ENCODE assay signal across 21 cellular contexts in the genomic region with DNA sequence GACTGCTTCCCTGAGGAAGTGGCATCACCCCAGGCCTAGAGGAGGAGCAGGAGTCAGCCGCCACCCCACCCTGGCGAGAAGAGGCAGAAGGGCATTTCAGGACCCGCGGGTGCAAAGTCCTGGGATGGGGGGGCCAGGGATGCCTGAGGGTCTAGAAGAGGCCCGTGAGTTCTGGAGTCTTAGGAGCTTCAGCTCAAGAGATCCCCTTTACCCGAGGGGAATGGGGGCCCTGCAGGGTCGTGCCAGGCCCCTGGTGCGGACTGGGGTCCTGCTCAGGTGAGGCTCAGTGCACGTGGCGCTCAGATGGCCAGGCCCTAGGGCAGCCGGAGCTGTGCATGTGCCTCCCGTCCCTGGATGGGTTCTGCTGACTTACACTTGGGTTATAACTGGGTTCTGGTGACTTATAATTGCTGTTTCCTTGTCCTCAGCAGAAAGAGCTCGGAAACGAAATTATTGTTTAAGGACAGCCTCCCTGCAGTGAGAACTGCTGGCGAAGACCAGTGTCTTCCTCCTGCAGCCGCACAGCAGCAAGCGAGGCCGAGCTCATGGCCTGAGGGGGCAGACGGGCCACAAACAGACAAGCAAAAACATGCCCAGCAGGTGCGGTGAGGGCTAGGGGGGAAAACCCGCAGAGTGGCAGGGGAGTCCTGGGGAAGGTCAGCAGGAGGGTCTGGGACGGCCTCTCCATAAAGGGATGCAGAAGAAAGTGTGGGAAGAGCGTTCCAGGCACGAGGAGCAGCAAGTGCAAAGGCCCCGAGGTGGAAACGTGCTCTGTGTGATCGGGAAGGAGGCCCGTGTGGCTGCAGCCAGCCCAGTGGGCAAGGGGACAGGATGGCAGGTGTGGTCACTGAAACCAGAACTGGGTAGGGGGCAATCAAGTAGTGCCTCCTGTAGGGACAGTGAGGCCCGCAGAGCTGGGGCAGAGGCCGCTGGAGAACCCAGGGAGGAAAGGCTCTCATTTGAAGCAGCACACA. TPM values are rescaled to one million over a fixed set of nuclear protein-coding genes. Genes with fewer than 3 reads are reported as not detected.
DNase-seq lines count a peak whose midpoint lies in the region; FAIRE-seq and TF ChIP-seq lines count a peak whose summit lies in the region.
"Had no signal": no experiment of that assay in that cellular context is flagged by ENCODE, and none has a peak within 500 bp of the region (broad histone marks: within the 10 kb centered on the region; RNA-seq: fewer than 3 reads in every experiment).

No MANE protein-coding gene starts in this region.

- no peak overlapping the region for H3K56ac ChIP-seq in H9 (ENCODE audit: insufficient read length, low read depth, low read length)
- H3K56ac ChIP-seq in H1 (replicated peaks; ENCODE audit: insufficient read length, low read depth, low read length): no peak overlapping the region

- H3K4ac ChIP-seq in H9 (ENCODE audit: low read depth, low read length) (no peak overlapping the region), H1 (replicated peaks; ENCODE audit: insufficient read length, low read depth, low read length) (no peak overlapping the region), neuronal stem cell (ENCODE audit: low read length) (no peak overlapping the region)

- H3K23me2 ChIP-seq in H9 (ENCODE audit: insufficient read length, low read depth, low read length, poor library complexity, severe bottlenecking): no peaks in the 10 kb centered on the region
- peaks cover 7% of the 10 kb centered on the region; the same call in 1 of the 2 replicates for H3K23me2 ChIP-seq in H1 (ENCODE audit: low read depth, low read length)

- H2BK120ac ChIP-seq in H9 (ENCODE audit: low read depth, low read length, poor library complexity, severe bottlenecking) (no peak overlapping the region), H1 (replicated peaks; ENCODE audit: low read depth, low read length) (no peak overlapping the region), neuronal stem cell (ENCODE audit: low read depth, low read length) (peak overlapping the region; percentile 24)

- no peaks in the 10 kb centered on the region for H3K36me3 ChIP-seq in H1 (ENCODE audit: control insufficient read depth in 2 of 4, insufficient read depth in 4 of 4, low read length in 3 of 4)
- H3K36me3 ChIP-seq in neuronal stem cell (replicated peaks in 1 of 2; ENCODE audit: control insufficient read depth in 2 of 2, insufficient read depth in 2 of 2, low read length in 2 of 2): no peaks in the 10 kb centered on the region
- no peaks in the 10 kb centered on the region for H3K36me3 ChIP-seq in CD8-positive, alpha-beta memory T cell (ENCODE audit: insufficient read depth, low read length)

- H3K4me1 ChIP-seq in H9 (ENCODE audit: insufficient read depth, low read length): no peaks in the 10 kb centered on the region
- peaks cover 3 to 21% (median 9%) of the 10 kb centered on the region in 4 experiments; a peak in 5 of 7 replicates for H3K4me1 ChIP-seq in H1 (replicated peaks in 1 of 4; ENCODE audit: control insufficient read depth in 3 of 4, insufficient read depth in 4 of 4, low read length in 3 of 4)
- H3K4me1 ChIP-seq in neuronal stem cell (ENCODE audit: control insufficient read depth in 2 of 2, insufficient read depth in 1 of 2, low read depth in 1 of 2, low read length in 2 of 2): peaks cover 13 to 40% of the 10 kb centered on the region in 2 donors
- H3K4me1 ChIP-seq in CD8-positive, alpha-beta memory T cell (ENCODE audit: insufficient read depth, low read length): no peaks in the 10 kb centered on the region

- no CpG with 5 or more reads among the region's 30 CpGs for WGBS in H9 (ENCODE audit: extremely low coverage, insufficient read length, low lambda C conversion rate)
- 84% methylated on average over 30 of the region's 30 CpGs; no CpG with 5 or more reads in 1 of the 2 experiments for WGBS in H1 (ENCODE audit: extremely low coverage in 1 of 2, insufficient coverage in 1 of 2, insufficient read length in 1 of 2, insufficient replicate concordance in 2 of 2, low coverage in 1 of 2, low lambda C conversion rate in 2 of 2, missing lambda C conversion rate in 1 of 2), 2 experiments
- WGBS in neuronal stem cell (ENCODE audit: extremely low coverage in 2 of 2, insufficient read length in 2 of 2, insufficient replicate concordance in 1 of 2), 2 donors: no CpG with 5 or more reads among the region's 30 CpGs

- TF ChIP-seq POLR2A in H1 (IDR thresholded peaks at IDR 0.05; ENCODE audit: control extremely low read depth in 1 of 2, low read depth in 2 of 2, low read length in 2 of 2): no peak

- H3K23ac ChIP-seq in H9 (ENCODE audit: insufficient read length, low read depth, low read length) (no peak overlapping the region), H1 (ENCODE audit: insufficient read length) (no peak overlapping the region), neuronal stem cell (ENCODE audit: low read depth, low read length, poor library complexity) (peak overlapping the region; percentile 66)

- no peak overlapping the region for H2BK5ac ChIP-seq in H9 (ENCODE audit: insufficient read length, low read length)
- H2BK5ac ChIP-seq in H1 (ENCODE audit: low read depth, low read length): no peak overlapping the region
- no peak overlapping the region for H2BK5ac ChIP-seq in neuronal stem cell (ENCODE audit: low read length)

- H3K18ac ChIP-seq in H9 (ENCODE audit: insufficient read length, low read depth, low read length): no peak overlapping the region
- no peak overlapping the region for H3K18ac ChIP-seq in H1 (ENCODE audit: extremely low read depth, low read length)
- peak overlapping the region; percentile 18 for H3K18ac ChIP-seq in neuronal stem cell (ENCODE audit: low read length)

- H3K4me2 ChIP-seq in H9 (ENCODE audit: insufficient read depth, insufficient read length, low read length) (no peak overlapping the region), H1 (ENCODE audit: insufficient read depth in 1 of 2, low read depth in 2 of 2, low read length in 2 of 2) (no peak overlapping the region), neuronal stem cell (ENCODE audit: insufficient read depth, low read length, poor library complexity, severe bottlenecking) (no peak overlapping the region)

- no peak for FAIRE-seq in H1 (lab: Jason Lieb, UNC)
- FAIRE-seq: G401.6 had no signal

- no peak overlapping the region for H3K9ac ChIP-seq in H9 (ENCODE audit: extremely low read depth, insufficient read length, low read length)
- no peak overlapping the region for H3K9ac ChIP-seq in H1 (replicated peaks in 1 of 4; ENCODE audit: extremely low read depth in 1 of 4, low read depth in 3 of 4, low read length in 3 of 4)
- peak overlapping the region; percentile 12 for H3K9ac ChIP-seq in neuronal stem cell (ENCODE audit: low read depth, low read length, poor library complexity)

- no peak overlapping the region for H3T11ph ChIP-seq in H9 (ENCODE audit: low read length)

- no peaks in the 10 kb centered on the region for H3K79me1 ChIP-seq in H9 (ENCODE audit: insufficient read depth, low read depth, low read length, poor library complexity, severe bottlenecking)
- no peaks in the 10 kb centered on the region for H3K79me1 ChIP-seq in H1 (ENCODE audit: low read depth, low read length)
- peaks cover 3% of the 10 kb centered on the region for H3K79me1 ChIP-seq in neuronal stem cell (ENCODE audit: low read depth, low read length)

- H3K27me3 ChIP-seq in H9 (ENCODE audit: insufficient read depth, low read length) (no peaks in the 10 kb centered on the region), H1 (replicated peaks in 1 of 4; ENCODE audit: control insufficient read depth in 3 of 4, extremely low read depth in 1 of 4, insufficient read depth in 3 of 4, low read length in 3 of 4) (no peaks in the 10 kb centered on the region), neuronal stem cell (ENCODE audit: control insufficient read depth in 3 of 3, insufficient read depth in 3 of 3, low read depth in 1 of 3, low read length in 3 of 3) (peaks cover 0 to 14% (median 0%) of the 10 kb centered on the region in 3 experiments)
- H3K27me3 ChIP-seq in CD8-positive, alpha-beta memory T cell (ENCODE audit: insufficient read depth, low read length, poor library complexity, severe bottlenecking): peaks cover 35% of the 10 kb centered on the region

- H2BK12ac ChIP-seq in H9 (ENCODE audit: insufficient read length, low read depth, low read length) (no peak overlapping the region), H1 (ENCODE audit: low read depth, low read length) (no peak overlapping the region), neuronal stem cell (ENCODE audit: low read length) (peak overlapping the region; percentile 87)

- no peak for TF ChIP-seq RAD21 in H1 (IDR thresholded peaks at IDR 0.05 in 1 of 2, conservative IDR thresholded peaks at IDR 0.05 in 1 of 2; ENCODE audit: low read depth in 2 of 2, low read length in 2 of 2)

- peak overlapping the region in 1 of 2 experiments; percentile 41; a peak in 1 of 5 replicates for H3K4me3 Mint-ChIP-seq in H9
- H3K4me3 Mint-ChIP-seq in CD8-positive, alpha-beta memory T cell: no peak overlapping the region
- H3K4me3 Mint-ChIP-seq: T-cell had no signal

- no peak overlapping the region; the same call in 1 of the 2 replicates for H3K14ac ChIP-seq in H9 (ENCODE audit: insufficient read depth, low read length)
- H3K14ac ChIP-seq in H1 (ENCODE audit: insufficient read length): no peak overlapping the region
- H3K14ac ChIP-seq in neuronal stem cell (ENCODE audit: low read length): peak overlapping the region; percentile 73

- DNase-seq in H9: peak; percentile 28
- peak; percentile 79 for DNase-seq in NCI-H69 (lab: John Stamatoyannopoulos, UW)
- DNase-seq in H1 (ENCODE audit: low read depth in 1 of 2, low spot score in 2 of 2): peak in 1 of 2 experiments; percentile 45
- DNase-seq in neuronal stem cell (ENCODE audit: low spot score): no peak
- no peak for DNase-seq in stimulated activated CD4-positive, alpha-beta T cell treated with anti-CD3 and anti-CD28 coated beads, Interleukin-4, amount 100 ng/mL, for 24 hours
- DNase-seq in CD8-positive, alpha-beta memory T cell: no peak
- no peak for DNase-seq in NOMO-1 treated with DMSO at 0.1 percent for 48 hours (lab: John Stamatoyannopoulos, UW; ENCODE audit: unreplicated experiment)
- DNase-seq: DMS 273 treated with DMSO at 0.1 percent for 48 hours, DND-41, GOT3, NCI-H1436, NCI-H2081, NCI-H2171 treated with DMSO at 0.1 percent for 48 hours, NCI-H446 treated with DMSO at 0.1 percent for 48 hours, SHP77 treated with DMSO at 0.1 percent for 48 hours, T-cell had no signal

- H2AFZ ChIP-seq in H9 (ENCODE audit: low read length) (no peak overlapping the region), H1 (ENCODE audit: low read length) (no peak overlapping the region), neuronal stem cell (ENCODE audit: low read length) (no peak overlapping the region)

- H2AK5ac ChIP-seq in H9 (ENCODE audit: insufficient read length, low read length) (no peak overlapping the region), H1 (ENCODE audit: low read depth, low read length) (no peak overlapping the region), neuronal stem cell (ENCODE audit: low read depth, low read length) (peak overlapping the region; percentile 88)

- H4K8ac ChIP-seq in H9 (replicated peaks; ENCODE audit: insufficient read length, low read depth, low read length) (no peak overlapping the region), H1 (ENCODE audit: extremely low read depth, insufficient read depth, low read length) (no peak overlapping the region), neuronal stem cell (ENCODE audit: low read depth, low read length) (no peak overlapping the region)

- no peaks in the 10 kb centered on the region for H4K20me1 ChIP-seq in H9 (ENCODE audit: control insufficient read depth, insufficient read depth, insufficient read length)
- H4K20me1 ChIP-seq in H1 (replicated peaks in 1 of 2; ENCODE audit: control insufficient read depth in 1 of 2, insufficient read depth in 2 of 2, low read length in 2 of 2): peaks cover 0 to 8% of the 10 kb centered on the region in 2 experiments

- H3K9me3 Mint-ChIP-seq in H9: no peaks in the 10 kb centered on the region; a peak in 2 of 5 replicates
- no peaks in the 10 kb centered on the region for H3K9me3 Mint-ChIP-seq in CD8-positive, alpha-beta memory T cell

- H3K36me3 Mint-ChIP-seq in H9 (ENCODE audit: insufficient read depth in 1 of 3, low read depth in 3 of 3): no peaks in the 10 kb centered on the region
- H3K36me3 Mint-ChIP-seq in CD8-positive, alpha-beta memory T cell: no peaks in the 10 kb centered on the region
- H3K36me3 Mint-ChIP-seq: T-cell had no signal

- H4K5ac ChIP-seq in H9 (ENCODE audit: insufficient read length, low read depth, low read length): no peak overlapping the region
- H4K5ac ChIP-seq in H1 (ENCODE audit: insufficient read length, low read depth, low read length): no peak overlapping the region

- H2BK15ac ChIP-seq in H9 (ENCODE audit: low read depth, low read length) (no peak overlapping the region), H1 (ENCODE audit: low read length) (peak overlapping the region; percentile 40; the same call in 1 of the 2 replicates), neuronal stem cell (ENCODE audit: low read length) (peak overlapping the region; percentile 50)

- H2BK20ac ChIP-seq in H9 (ENCODE audit: low read depth, low read length, poor library complexity, severe bottlenecking) (no peak overlapping the region), H1 (ENCODE audit: low read length) (peak overlapping the region; percentile 13; the same call in 1 of the 2 replicates)

- H3K79me2 ChIP-seq in H9 (ENCODE audit: insufficient read depth, low read length): no peaks in the 10 kb centered on the region
- H3K79me2 ChIP-seq in H1 (ENCODE audit: control insufficient read depth in 1 of 2, insufficient read depth in 2 of 2, low read length in 2 of 2): no peaks in the 10 kb centered on the region

- no peak overlapping the region for H3K27ac ChIP-seq in H9 (ENCODE audit: insufficient read length, low read depth, low read length)
- H3K27ac ChIP-seq in H1 (ENCODE audit: low read depth, low read length): no peak overlapping the region
- H3K27ac ChIP-seq in neuronal stem cell (replicated peaks; ENCODE audit: low read length): no peak overlapping the region
- no peak overlapping the region for H3K27ac ChIP-seq in CD8-positive, alpha-beta memory T cell (ENCODE audit: low read depth, low read length)
- H3K27ac ChIP-seq: C4-2B had no signal

- CTCF ChIA-PET in H1 (lab: Charles Lee; ENCODE audit: partially characterized antibody): interaction anchor here (0.7 to 4.0 kb wide), 6 partner anchors 9 to 74 kb away, joined by 3 to 17 read pairs (median 4); no protein-coding TSS in a partner anchor
- CTCF ChIA-PET in CD8-positive, alpha-beta memory T cell (lab: Charles Lee): no interaction called here

- no peak for TF ChIP-seq CTCF in H9 (conservative IDR thresholded peaks at IDR 0.05)
- TF ChIP-seq CTCF in H1 (IDR thresholded peaks at IDR 0.05; ENCODE audit: control extremely low read depth in 1 of 3, insufficient read depth in 1 of 3, low read depth in 1 of 3, low read length in 3 of 3): no peak

- peaks cover 4% of the 10 kb centered on the region; the same call in 1 of the 2 replicates for H3K27me3 Mint-ChIP-seq in H9 (ENCODE audit: low read depth)
- H3K27me3 Mint-ChIP-seq in CD8-positive, alpha-beta memory T cell: peaks cover 5 to 8% of the 10 kb centered on the region in 2 donors

- H4K91ac ChIP-seq in H9 (ENCODE audit: insufficient read length, low read depth, low read length) (no peak overlapping the region), H1 (replicated peaks; ENCODE audit: insufficient read length, low read length) (no peak overlapping the region), neuronal stem cell (ENCODE audit: low read depth, low read length, poor library complexity) (no peak overlapping the region)

- no peak overlapping the region for H3K4me3 ChIP-seq in H1 (ENCODE audit: extremely low read depth in 1 of 4, insufficient read depth in 2 of 4, low read depth in 3 of 4, low read length in 4 of 4)
- no peak overlapping the region for H3K4me3 ChIP-seq in neuronal stem cell (ENCODE audit: low read length in 2 of 2)
- no peak overlapping the region for H3K4me3 ChIP-seq in CD8-positive, alpha-beta memory T cell (ENCODE audit: low read length)

- no peaks in the 10 kb centered on the region for H3K9me3 ChIP-seq in H9 (ENCODE audit: control insufficient read depth, low read depth, low read length)
- no peaks in the 10 kb centered on the region for H3K9me3 ChIP-seq in H1 (ENCODE audit: insufficient read depth in 2 of 2, low read depth in 1 of 2, low read length in 1 of 2)
- H3K9me3 ChIP-seq in neuronal stem cell (replicated peaks in 1 of 2; ENCODE audit: control insufficient read depth in 2 of 2, insufficient read depth in 1 of 2, low read depth in 1 of 2, low read length in 2 of 2): no peaks in the 10 kb centered on the region
- H3K9me3 ChIP-seq in CD8-positive, alpha-beta memory T cell (ENCODE audit: low read length): no peaks in the 10 kb centered on the region

- H3K27ac Mint-ChIP-seq in H9: peak overlapping the region in 1 of 3 experiments; percentile 68; a peak in 3 of 7 replicates
- H3K27ac Mint-ChIP-seq in CD8-positive, alpha-beta memory T cell: no peak overlapping the region
- H3K27ac Mint-ChIP-seq: T-cell had no signal

- peaks cover 20 to 31% of the 10 kb centered on the region in 2 experiments for H3K4me1 Mint-ChIP-seq in H9
- peaks cover 0 to 4% (median 3%) of the 10 kb centered on the region in 3 donors for H3K4me1 Mint-ChIP-seq in CD8-positive, alpha-beta memory T cell

- POLR2A ChIA-PET in H1 (lab: Charles Lee; ENCODE audit: partially characterized antibody): interaction anchor here (1.0 kb wide), 1 partner anchor 19 kb away, joined by 3 read pairs; no protein-coding TSS in a partner anchor
- POLR2A ChIA-PET in CD8-positive, alpha-beta memory T cell (lab: Charles Lee): no interaction called here

- TF ChIP-seq EP300 in H1 (IDR thresholded peaks at IDR 0.05; ENCODE audit: borderline replicate concordance in 1 of 2, low read depth in 2 of 2, low read length in 2 of 2): no peak

RNA-seq across cellular contexts. Expression of a gene that starts 16.6 kb away (rescaled TPM):
- 21.7 and 21.9 TPM in 2 replicates for total RNA-seq in H9 (2021)
- 12.3 and 13.2 TPM in 2 replicates for total RNA-seq in H1 (2021; fragmentation: NEBNext Ultra II Directional; extraction: Animal tissue kit (Norgen Biotek cat#: 25700))
- 9.3 and 11.5 TPM in 2 replicates for polyA plus RNA-seq in H1 (2011; rRNA removed)
- 6.0 TPM for polyA plus RNA-seq in H1 (2011; cell fraction: cytosol; rRNA removed)
- 24.8 TPM for polyA plus RNA-seq in H1 (2011; cell fraction: nucleus; rRNA removed)
- 8.0 to 13.0 TPM (median 12.4 TPM) in 4 replicates for polyA plus RNA-seq in H1 (2012, experiment 1 of 2)
- 10.7 TPM for polyA plus RNA-seq in H1 (2012, experiment 2 of 2)
- 18.4 TPM for polyA plus RNA-seq in H1 (2013, experiment 1 of 2)
- polyA plus RNA-seq in H1 (2013, experiment 2 of 2): 15.1 TPM
- polyA minus RNA-seq in H1 (2011; rRNA and poly(A)+ RNA removed): 3.8 and 4.1 TPM in 2 replicates
- polyA minus RNA-seq in H1 (2011; cell fraction: cytosol; rRNA and poly(A)+ RNA removed): 4.8 TPM
- polyA minus RNA-seq in H1 (2011; cell fraction: nucleus; rRNA and poly(A)+ RNA removed): 7.2 TPM
- polyA plus RNA-seq in neuronal stem cell (2013, experiment 1 of 2): 0.03 TPM
- polyA plus RNA-seq in neuronal stem cell (2013, experiment 2 of 2): 0.07 TPM
- total RNA-seq in CD8-positive, alpha-beta memory T cell: under 1 TPM; 0.04 to 0.07 TPM
- not detected for polyA plus RNA-seq in CD8-positive, alpha-beta memory T cell
- total RNA-seq: HT-29, M059J, RPMI7951 had no signal

RNA-seq across cellular contexts. Expression of a gene that starts 53.3 kb away (rescaled TPM):
- total RNA-seq in H9 (2021): 6.2 and 7.1 TPM in 2 replicates
- 5.3 and 6.1 TPM in 2 replicates for total RNA-seq in H1 (2021; fragmentation: NEBNext Ultra II Directional; extraction: Animal tissue kit (Norgen Biotek cat#: 25700))
- polyA plus RNA-seq in H1 (2011; rRNA removed): 8.8 and 13.2 TPM in 2 replicates
- 5.6 TPM for polyA plus RNA-seq in H1 (2011; cell fraction: cytosol; rRNA removed)
- polyA plus RNA-seq in H1 (2011; cell fraction: nucleus; rRNA removed): 11.0 TPM
- 3.9 to 10.9 TPM (median 7.8 TPM) in 4 replicates for polyA plus RNA-seq in H1 (2012, experiment 1 of 2)
- 5.2 TPM for polyA plus RNA-seq in H1 (2012, experiment 2 of 2)
- polyA plus RNA-seq in H1 (2013, experiment 1 of 2): 11.6 TPM
- 10.8 TPM for polyA plus RNA-seq in H1 (2013, experiment 2 of 2)
- 0.66 and 1.2 TPM in 2 replicates for polyA minus RNA-seq in H1 (2011; rRNA and poly(A)+ RNA removed)
- polyA minus RNA-seq in H1 (2011; cell fraction: cytosol; rRNA and poly(A)+ RNA removed): 2.1 TPM
- polyA minus RNA-seq in H1 (2011; cell fraction: nucleus; rRNA and poly(A)+ RNA removed): 1.2 TPM
- 0.82 TPM for polyA plus RNA-seq in neuronal stem cell (2013, experiment 1 of 2)
- 0.89 TPM for polyA plus RNA-seq in neuronal stem cell (2013, experiment 2 of 2)
- not detected for total RNA-seq in CD8-positive, alpha-beta memory T cell
- not detected for polyA plus RNA-seq in CD8-positive, alpha-beta memory T cell
- total RNA-seq: T-cell had no signal

Comparison
In these comparisons a context has a peak if more than half of its experiments do, and no peak if none do; other contexts are left out.
1. DNase-seq: peak in H9 (single experiment) and NCI-H69 (single experiment); none in neuronal stem cell (single experiment), stimulated activated CD4-positive, alpha-beta T cell treated with anti-CD3 and anti-CD28 coated beads, Interleukin-4, amount 100 ng/mL, for 24 hours (single experiment), CD8-positive, alpha-beta memory T cell (0 of 5) and NOMO-1 treated with DMSO at 0.1 percent for 48 hours (single experiment).
2. RNA of a gene that starts 16.6 kb away (total RNA-seq): 21.7 to 21.9 TPM in H9 and 12.3 to 13.2 TPM in H1; 0.04 to 0.07 TPM in CD8-positive, alpha-beta memory T cell; every median in the first group is over 10 times any median in the second.